1 cellular context compared by ENCODE assay signal in genomic region chr7:26664735-26665420, GRCh38.
TF ChIP-seq lines count a peak whose summit lies in the region.

No MANE protein-coding gene starts in this region.

TF ChIP-seq in GM12878, 131 proteins besides CTCF, POLR2A, EP300 and RAD21 (continued from another document):
- TF ChIP-seq, protein P1, sequence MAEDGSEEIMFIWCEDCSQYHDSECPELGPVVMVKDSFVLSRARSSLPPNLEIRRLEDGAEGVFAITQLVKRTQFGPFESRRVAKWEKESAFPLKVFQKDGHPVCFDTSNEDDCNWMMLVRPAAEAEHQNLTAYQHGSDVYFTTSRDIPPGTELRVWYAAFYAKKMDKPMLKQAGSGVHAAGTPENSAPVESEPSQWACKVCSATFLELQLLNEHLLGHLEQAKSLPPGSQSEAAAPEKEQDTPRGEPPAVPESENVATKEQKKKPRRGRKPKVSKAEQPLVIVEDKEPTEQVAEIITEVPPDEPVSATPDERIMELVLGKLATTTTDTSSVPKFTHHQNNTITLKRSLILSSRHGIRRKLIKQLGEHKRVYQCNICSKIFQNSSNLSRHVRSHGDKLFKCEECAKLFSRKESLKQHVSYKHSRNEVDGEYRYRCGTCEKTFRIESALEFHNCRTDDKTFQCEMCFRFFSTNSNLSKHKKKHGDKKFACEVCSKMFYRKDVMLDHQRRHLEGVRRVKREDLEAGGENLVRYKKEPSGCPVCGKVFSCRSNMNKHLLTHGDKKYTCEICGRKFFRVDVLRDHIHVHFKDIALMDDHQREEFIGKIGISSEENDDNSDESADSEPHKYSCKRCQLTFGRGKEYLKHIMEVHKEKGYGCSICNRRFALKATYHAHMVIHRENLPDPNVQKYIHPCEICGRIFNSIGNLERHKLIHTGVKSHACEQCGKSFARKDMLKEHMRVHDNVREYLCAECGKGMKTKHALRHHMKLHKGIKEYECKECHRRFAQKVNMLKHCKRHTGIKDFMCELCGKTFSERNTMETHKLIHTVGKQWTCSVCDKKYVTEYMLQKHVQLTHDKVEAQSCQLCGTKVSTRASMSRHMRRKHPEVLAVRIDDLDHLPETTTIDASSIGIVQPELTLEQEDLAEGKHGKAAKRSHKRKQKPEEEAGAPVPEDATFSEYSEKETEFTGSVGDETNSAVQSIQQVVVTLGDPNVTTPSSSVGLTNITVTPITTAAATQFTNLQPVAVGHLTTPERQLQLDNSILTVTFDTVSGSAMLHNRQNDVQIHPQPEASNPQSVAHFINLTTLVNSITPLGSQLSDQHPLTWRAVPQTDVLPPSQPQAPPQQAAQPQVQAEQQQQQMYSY (CRISPR knock-in tag; IDR thresholded peaks at IDR 0.05) = no peak
- no peak for TF ChIP-seq ZBTB11 (CRISPR knock-in tag; IDR thresholded peaks at IDR 0.05)
- no peak for TF ChIP-seq NR2F1 (conservative IDR thresholded peaks at IDR 0.05)
- TF ChIP-seq PML (IDR thresholded peaks at IDR 0.05; ENCODE audit: low read length) = no peak
- TF ChIP-seq ZBED1 (IDR thresholded peaks at IDR 0.05; ENCODE audit: borderline replicate concordance) = no peak
